Comparison of ENCODE assay signal across 11 cellular contexts in the genomic region with DNA sequence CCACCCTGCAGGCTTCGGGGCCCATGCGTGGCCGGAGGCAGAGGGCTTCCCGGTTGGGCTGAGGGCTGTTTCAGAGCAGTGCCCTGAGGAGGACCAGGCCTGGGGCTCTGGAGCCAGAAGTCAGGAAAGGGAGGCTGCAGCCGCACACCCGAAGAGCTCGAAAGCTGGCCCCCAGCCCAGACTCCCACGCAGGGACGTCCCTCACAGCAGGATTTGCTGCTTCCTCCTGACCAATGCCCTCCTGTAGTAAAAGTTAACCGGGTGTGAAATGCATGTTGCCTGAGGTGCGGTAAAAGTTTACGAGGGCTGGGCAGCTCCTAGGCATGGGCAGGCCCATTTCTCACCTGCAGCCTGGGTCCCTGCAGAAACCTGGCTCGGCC.
DNase-seq lines count a peak whose midpoint lies in the region; ATAC-seq and TF ChIP-seq lines count a peak whose summit lies in the region.
"Had no signal": no experiment of that assay in that cellular context is flagged by ENCODE, and none has a peak within 500 bp of the region (broad histone marks: within the 10 kb centered on the region; RNA-seq: fewer than 3 reads in every experiment).

No MANE protein-coding gene starts in this region.

- 32 to 40% (median 34%) methylated on average over 11 to 13 of the region's 13 CpGs; no CpG with 5 or more reads in 1 of the 4 donors for WGBS in adrenal gland, 4 donors
- no CpG with 5 or more reads among the region's 13 CpGs for WGBS in neuronal stem cell (ENCODE audit: extremely low coverage in 2 of 2, insufficient read length in 2 of 2, insufficient replicate concordance in 1 of 2), 2 donors

- no TSS peak for BruUV-seq in A673 (replicated peaks; lab: Mats Ljungman, UMichigan)

- peak overlapping the region; percentile 91 for H2BK15ac ChIP-seq in neuronal stem cell (ENCODE audit: low read length)

- TF ChIP-seq POLR2A in adrenal gland (IDR thresholded peaks at IDR 0.05) = no peak

- H3K4me1 Mint-ChIP-seq in activated CD8-positive, alpha-beta T cell treated with anti-CD3 and anti-CD28 coated beads, Interleukin-2, amount 10 ng/mL, durations not matched to agents 7 days and 5 days (ENCODE audit: low read depth) = no peaks in the 10 kb centered on the region
- H3K4me1 Mint-ChIP-seq: activated CD8-positive, alpha-beta memory T cell treated with anti-CD3 and anti-CD28 coated beads, Interleukin-2, amount 10 ng/mL, durations not matched to agents 7 days and 5 days had no signal

- peak overlapping the region; percentile 99 for H3K18ac ChIP-seq in neuronal stem cell (ENCODE audit: low read length)

- no peaks in the 10 kb centered on the region for H3K9me3 Mint-ChIP-seq in activated CD8-positive, alpha-beta T cell treated with anti-CD3 and anti-CD28 coated beads, Interleukin-2, amount 10 ng/mL, durations not matched to agents 7 days and 5 days (ENCODE audit: insufficient read depth)
- H3K9me3 Mint-ChIP-seq: IgD-negative memory B cell had no signal

- H3K23ac ChIP-seq in neuronal stem cell (ENCODE audit: low read depth, low read length, poor library complexity) = peak overlapping the region; percentile 62

- POLR2A ChIA-PET in A673 (lab: Charles Lee; ENCODE audit: low non-redundant PET) = no interaction called here
- POLR2A ChIA-PET in activated CD8-positive, alpha-beta T cell treated with anti-CD3 and anti-CD28 coated beads, Interleukin-2, amount 10 ng/mL, durations not matched to agents 7 days and 5 days (lab: Charles Lee) = no interaction called here

- DNase-seq in A673 (ENCODE audit: low spot score) (peak; percentile 5), adrenal gland (peak; percentile 24 to 77 (median 31)), Right ventricle myocardium superior (peak; percentile 76), neuronal stem cell (ENCODE audit: low spot score) (no peak), omental fat pad (ENCODE audit: low spot score) (no peak), RKO (ENCODE audit: low spot score) (no peak)
- no peak for DNase-seq in activated CD8-positive, alpha-beta T cell treated with anti-CD3 and anti-CD28 coated beads, Interleukin-2, amount 10 ng/mL, durations not matched to agents 7 days and 5 days
- DNase-seq: activated CD8-positive, alpha-beta memory T cell treated with anti-CD3 and anti-CD28 coated beads, Interleukin-2, amount 10 ng/mL, durations not matched to agents 7 days and 5 days had no signal

- no peaks in the 10 kb centered on the region for H3K27me3 Mint-ChIP-seq in activated CD8-positive, alpha-beta T cell treated with anti-CD3 and anti-CD28 coated beads, Interleukin-2, amount 10 ng/mL, durations not matched to agents 7 days and 5 days (ENCODE audit: low read depth)
- H3K27me3 Mint-ChIP-seq: activated CD8-positive, alpha-beta memory T cell treated with anti-CD3 and anti-CD28 coated beads, Interleukin-2, amount 10 ng/mL, durations not matched to agents 7 days and 5 days had no signal

- H4K8ac ChIP-seq in neuronal stem cell (ENCODE audit: low read depth, low read length) = peak overlapping the region; percentile 72

- no peaks in the 10 kb centered on the region for H3K36me3 Mint-ChIP-seq in activated CD8-positive, alpha-beta T cell treated with anti-CD3 and anti-CD28 coated beads, Interleukin-2, amount 10 ng/mL, durations not matched to agents 7 days and 5 days (ENCODE audit: low read depth)
- H3K36me3 Mint-ChIP-seq: activated CD8-positive, alpha-beta memory T cell treated with anti-CD3 and anti-CD28 coated beads, Interleukin-2, amount 10 ng/mL, durations not matched to agents 7 days and 5 days; IgD-negative memory B cell had no signal

- H3K27ac ChIP-seq in A673 (ENCODE audit: low read depth, low read length, poor library complexity, severe bottlenecking) = no peak overlapping the region
- H3K27ac ChIP-seq in adrenal gland = peak overlapping the region in 3 of 5 donors; percentile 59 to 82 (median 79)
- peak overlapping the region; percentile 97 for H3K27ac ChIP-seq in neuronal stem cell (replicated peaks; ENCODE audit: low read length)
- H3K27ac ChIP-seq: A549 had no signal

- no peak overlapping the region for H3K27ac Mint-ChIP-seq in activated CD8-positive, alpha-beta T cell treated with anti-CD3 and anti-CD28 coated beads, Interleukin-2, amount 10 ng/mL, durations not matched to agents 7 days and 5 days
- H3K27ac Mint-ChIP-seq: activated CD8-positive, alpha-beta memory T cell treated with anti-CD3 and anti-CD28 coated beads, Interleukin-2, amount 10 ng/mL, durations not matched to agents 7 days and 5 days had no signal

- H3K4me2 ChIP-seq in neuronal stem cell (ENCODE audit: insufficient read depth, low read length, poor library complexity, severe bottlenecking) = peak overlapping the region; percentile 58
- H3K4me2 ChIP-seq: A549 had no signal

- peak overlapping the region; percentile 86 for H3K9ac ChIP-seq in neuronal stem cell (ENCODE audit: low read depth, low read length, poor library complexity)

- intact Hi-C loops in A673 (cut with micrococcal nuclease; ENCODE audit: unreplicated experiment) (no loop called here), adrenal gland (cut with DNase I) (no loop called here), Right ventricle myocardium superior (cut with DNase I) (loop anchor here (5.0 kb wide), 2 partner anchors 54 to 281 kb away; no protein-coding TSS in a partner anchor)

- ATAC-seq in Right ventricle myocardium superior (ENCODE audit: poor library complexity) = no peak
- ATAC-seq in activated CD8-positive, alpha-beta T cell treated with anti-CD3 and anti-CD28 coated beads, Interleukin-2, amount 10 ng/mL, durations not matched to agents 7 days and 5 days = no peak
- no peak for ATAC-seq in HG03520 (IDR thresholded peaks at IDR 0.05; ENCODE audit: unreplicated experiment)
- no peak for ATAC-seq in omental fat pad (ENCODE audit: low FRiP score)
- ATAC-seq: A549; activated CD8-positive, alpha-beta memory T cell treated with anti-CD3 and anti-CD28 coated beads, Interleukin-2, amount 10 ng/mL, durations not matched to agents 7 days and 5 days had no signal

- H2BK5ac ChIP-seq in neuronal stem cell (ENCODE audit: low read length) = peak overlapping the region; percentile 100

- H3K36me3 ChIP-seq in A673 (ENCODE audit: insufficient read depth, low read length, poor library complexity, severe bottlenecking) (no peaks in the 10 kb centered on the region), adrenal gland (replicated peaks in 1 of 2) (no peaks in the 10 kb centered on the region), neuronal stem cell (replicated peaks in 1 of 2; ENCODE audit: control insufficient read depth in 2 of 2, insufficient read depth in 2 of 2, low read length in 2 of 2) (no peaks in the 10 kb centered on the region)

- peak overlapping the region; percentile 4 for H3K4ac ChIP-seq in neuronal stem cell (ENCODE audit: low read length)

- H3K79me1 ChIP-seq in neuronal stem cell (ENCODE audit: low read depth, low read length) = peaks cover 4% of the 10 kb centered on the region

- no peak overlapping the region for H3K4me3 Mint-ChIP-seq in activated CD8-positive, alpha-beta T cell treated with anti-CD3 and anti-CD28 coated beads, Interleukin-2, amount 10 ng/mL, durations not matched to agents 7 days and 5 days
- H3K4me3 Mint-ChIP-seq: activated CD8-positive, alpha-beta memory T cell treated with anti-CD3 and anti-CD28 coated beads, Interleukin-2, amount 10 ng/mL, durations not matched to agents 7 days and 5 days; IgD-negative memory B cell had no signal

- H4K91ac ChIP-seq in neuronal stem cell (ENCODE audit: low read depth, low read length, poor library complexity) = peak overlapping the region; percentile 96

- H3K4me3 ChIP-seq in A673 (ENCODE audit: low read depth, low read length, poor library complexity, severe bottlenecking) = no peak overlapping the region
- no peak overlapping the region for H3K4me3 ChIP-seq in adrenal gland
- H3K4me3 ChIP-seq in neuronal stem cell (ENCODE audit: low read length in 2 of 2) = no peak overlapping the region
- H3K4me3 ChIP-seq: A549 had no signal

- no peak for TF ChIP-seq CTCF in A673 (conservative IDR thresholded peaks at IDR 0.05; ENCODE audit: low read depth, low read length)
- no peak for TF ChIP-seq CTCF in adrenal gland (IDR thresholded peaks at IDR 0.05)
- TF ChIP-seq CTCF in omental fat pad (IDR thresholded peaks at IDR 0.05) = no peak

- H3K14ac ChIP-seq in neuronal stem cell (ENCODE audit: low read length) = peak overlapping the region; percentile 67

- CTCF ChIA-PET in A673 (lab: Charles Lee) = no interaction called here
- CTCF ChIA-PET in activated CD8-positive, alpha-beta T cell treated with anti-CD3 and anti-CD28 coated beads, Interleukin-2, amount 10 ng/mL, durations not matched to agents 7 days and 5 days (lab: Charles Lee) = no interaction called here

- peak overlapping the region; percentile 77 for H2AK5ac ChIP-seq in neuronal stem cell (ENCODE audit: low read depth, low read length)

- peak overlapping the region; percentile 87 for H2AFZ ChIP-seq in neuronal stem cell (ENCODE audit: low read length)

- peak overlapping the region; percentile 80 for H2BK12ac ChIP-seq in neuronal stem cell (ENCODE audit: low read length)

- H3K9me3 ChIP-seq in A673 (ENCODE audit: low read depth, low read length, poor library complexity, severe bottlenecking) (no peaks in the 10 kb centered on the region), adrenal gland (replicated peaks in 1 of 3) (no peaks in the 10 kb centered on the region), neuronal stem cell (replicated peaks in 1 of 2; ENCODE audit: control insufficient read depth in 2 of 2, insufficient read depth in 1 of 2, low read depth in 1 of 2, low read length in 2 of 2) (no peaks in the 10 kb centered on the region)
- H3K9me3 ChIP-seq: A549 had no signal

- H3K27me3 ChIP-seq in A673 (replicated peaks; ENCODE audit: insufficient read depth, low read depth, low read length, poor library complexity) (no peaks in the 10 kb centered on the region), adrenal gland (no peaks in the 10 kb centered on the region), neuronal stem cell (ENCODE audit: control insufficient read depth in 3 of 3, insufficient read depth in 3 of 3, low read depth in 1 of 3, low read length in 3 of 3) (peaks cover 0 to 68% (median 0%) of the 10 kb centered on the region in 3 experiments)

- H2BK120ac ChIP-seq in neuronal stem cell (ENCODE audit: low read depth, low read length) = peak overlapping the region; percentile 99

- H3K4me1 ChIP-seq in A673 (ENCODE audit: insufficient read depth, low read length, poor library complexity, severe bottlenecking) (peaks cover 15% of the 10 kb centered on the region), adrenal gland (replicated peaks in 1 of 2) (peaks cover 0 to 23% of the 10 kb centered on the region in 2 donors), neuronal stem cell (ENCODE audit: control insufficient read depth in 2 of 2, insufficient read depth in 1 of 2, low read depth in 1 of 2, low read length in 2 of 2) (peaks cover 7 to 53% of the 10 kb centered on the region in 2 donors)
- H3K4me1 ChIP-seq: A549 had no signal

Comparison
In these comparisons a context has a peak if more than half of its experiments do, and no peak if none do; other contexts are left out.
1. DNase-seq: peak in A673 (single experiment), adrenal gland (7 of 7) and Right ventricle myocardium superior (single experiment); none in neuronal stem cell (single experiment), activated CD8-positive, alpha-beta T cell treated with anti-CD3 and anti-CD28 coated beads, Interleukin-2, amount 10 ng/mL, durations not matched to agents 7 days and 5 days (single experiment), omental fat pad (single experiment) and RKO (single experiment).